Comparison of ENCODE assay signal across 1 cellular context in the genomic region with DNA sequence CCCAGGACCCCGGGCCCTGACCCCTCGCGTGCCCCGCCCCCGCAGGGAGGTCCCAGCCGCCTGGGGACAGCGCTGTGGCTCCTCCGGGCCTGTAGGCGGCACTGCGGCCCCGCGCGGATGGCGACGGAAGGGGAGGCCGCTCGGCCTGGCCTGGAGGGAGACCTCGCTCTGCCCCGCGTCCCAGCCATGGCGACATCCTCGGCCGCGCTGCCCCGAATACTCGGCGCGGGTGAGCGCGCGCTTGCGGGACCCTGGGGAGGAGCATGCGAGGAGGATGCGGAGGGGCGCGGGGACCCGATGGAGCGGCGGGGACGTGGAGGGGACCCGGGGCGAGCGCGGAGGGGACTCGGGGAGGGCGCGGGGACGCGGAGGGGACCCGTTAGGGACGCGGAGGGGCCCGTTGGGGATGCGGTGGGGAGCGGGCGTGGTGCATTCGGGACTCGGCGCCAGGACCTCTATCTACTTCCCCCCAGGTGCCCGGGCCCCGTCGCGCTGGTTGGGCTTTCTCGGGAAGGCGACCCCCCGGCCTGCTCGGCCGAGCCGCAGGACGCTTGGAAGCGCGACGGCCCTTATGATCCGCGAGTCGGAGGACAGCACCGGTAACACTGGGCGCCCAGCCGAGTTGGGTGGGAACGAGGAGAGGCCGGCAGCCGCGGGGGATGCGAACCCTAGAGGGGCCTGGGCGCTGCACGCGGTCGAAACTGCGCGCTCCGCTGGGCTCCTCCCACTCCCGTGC.
A peak's percentile ranks its signal among the peaks of the same experiment; 100 is the strongest.
TF ChIP-seq lines count a peak whose summit lies in the region.

MRPS2 (plus strand) TSS at position 158 of the 736 bp plus-strand sequence; CDS start at position 187, 29 bp downstream.

TF ChIP-seq in HepG2, 621 proteins besides CTCF, POLR2A, EP300 and RAD21 (continued from another document and continues in another):
- TF ChIP-seq ZUFSP (CRISPR knock-in tag; IDR thresholded peaks at IDR 0.05; ENCODE audit: borderline replicate concordance) (no peak), PAF1 (CRISPR knock-in tag; IDR thresholded peaks at IDR 0.05) (no peak), ZNF770 (CRISPR knock-in tag; IDR thresholded peaks at IDR 0.05) (peak; percentile 86), ZFP36L2 (CRISPR knock-in tag; IDR thresholded peaks at IDR 0.05) (0 out of 2 replicates have a peak, but pooled peaks have one; percentile 45), NFATC3 (CRISPR knock-in tag; IDR thresholded peaks at IDR 0.05) (no peak), ZNF883 (CRISPR knock-in tag; IDR thresholded peaks at IDR 0.05; ENCODE audit: not compliant biosample characterization) (peak; percentile 73), ZNF232 (CRISPR knock-in tag; IDR thresholded peaks at IDR 0.05; ENCODE audit: borderline replicate concordance) (peak; percentile 71; the same call in 1 of the 2 replicates), ZNF30 (CRISPR knock-in tag; IDR thresholded peaks at IDR 0.05) (no peak), ETV5 (CRISPR knock-in tag; IDR thresholded peaks at IDR 0.05; ENCODE audit: borderline replicate concordance) (peak; percentile 75), MEIS2 (CRISPR knock-in tag; IDR thresholded peaks at IDR 0.05) (peak; percentile 84), ZNF761 (CRISPR knock-in tag; conservative IDR thresholded peaks at IDR 0.05) (peak; percentile 37; the same call in 1 of the 2 replicates), SNRNP70 (IDR thresholded peaks at IDR 0.05; ENCODE audit: low read depth, low read length) (no peak), MXD1 (CRISPR knock-in tag; IDR thresholded peaks at IDR 0.05) (peak; percentile 84), GATA4 (IDR thresholded peaks at IDR 0.05; ENCODE audit: borderline replicate concordance, low read depth) (no peak), ZNF101 (CRISPR knock-in tag; IDR thresholded peaks at IDR 0.05; ENCODE audit: borderline replicate concordance, low read depth) (0 out of 2 replicates have a peak, but pooled peaks have one; percentile 48), HIVEP1 (CRISPR knock-in tag; IDR thresholded peaks at IDR 0.05) (no peak; the same call in 1 of the 2 replicates), BRD4 (CRISPR knock-in tag; IDR thresholded peaks at IDR 0.05) (peak; percentile 69), ZFP41 (CRISPR knock-in tag; IDR thresholded peaks at IDR 0.05; ENCODE audit: borderline replicate concordance) (no peak), ZNF142 (CRISPR knock-in tag; IDR thresholded peaks at IDR 0.05) (peak; percentile 72; the same call in 1 of the 2 replicates), RERE (CRISPR knock-in tag; IDR thresholded peaks at IDR 0.05; ENCODE audit: low read depth) (0 out of 2 replicates have a peak, but pooled peaks have one; percentile 40), PAX8 (CRISPR knock-in tag; IDR thresholded peaks at IDR 0.05; ENCODE audit: borderline replicate concordance) (no peak), KDM1A (CRISPR knock-in tag; IDR thresholded peaks at IDR 0.05) (no peak), NFE2L1 (CRISPR knock-in tag; IDR thresholded peaks at IDR 0.05; ENCODE audit: borderline replicate concordance) (no peak), E2F1 (CRISPR knock-in tag; IDR thresholded peaks at IDR 0.05) (peak; percentile 18; the same call in 1 of the 2 replicates), RELA (CRISPR knock-in tag; IDR thresholded peaks at IDR 0.05) (no peak)
- TF ChIP-seq, protein P1, sequence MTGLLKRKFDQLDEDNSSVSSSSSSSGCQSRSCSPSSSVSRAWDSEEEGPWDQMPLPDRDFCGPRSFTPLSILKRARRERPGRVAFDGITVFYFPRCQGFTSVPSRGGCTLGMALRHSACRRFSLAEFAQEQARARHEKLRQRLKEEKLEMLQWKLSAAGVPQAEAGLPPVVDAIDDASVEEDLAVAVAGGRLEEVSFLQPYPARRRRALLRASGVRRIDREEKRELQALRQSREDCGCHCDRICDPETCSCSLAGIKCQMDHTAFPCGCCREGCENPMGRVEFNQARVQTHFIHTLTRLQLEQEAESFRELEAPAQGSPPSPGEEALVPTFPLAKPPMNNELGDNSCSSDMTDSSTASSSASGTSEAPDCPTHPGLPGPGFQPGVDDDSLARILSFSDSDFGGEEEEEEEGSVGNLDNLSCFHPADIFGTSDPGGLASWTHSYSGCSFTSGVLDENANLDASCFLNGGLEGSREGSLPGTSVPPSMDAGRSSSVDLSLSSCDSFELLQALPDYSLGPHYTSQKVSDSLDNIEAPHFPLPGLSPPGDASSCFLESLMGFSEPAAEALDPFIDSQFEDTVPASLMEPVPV (CRISPR knock-in tag; IDR thresholded peaks at IDR 0.05) = peak; percentile 91; the same call in 1 of the 2 replicates
- TF ChIP-seq, protein P2, sequence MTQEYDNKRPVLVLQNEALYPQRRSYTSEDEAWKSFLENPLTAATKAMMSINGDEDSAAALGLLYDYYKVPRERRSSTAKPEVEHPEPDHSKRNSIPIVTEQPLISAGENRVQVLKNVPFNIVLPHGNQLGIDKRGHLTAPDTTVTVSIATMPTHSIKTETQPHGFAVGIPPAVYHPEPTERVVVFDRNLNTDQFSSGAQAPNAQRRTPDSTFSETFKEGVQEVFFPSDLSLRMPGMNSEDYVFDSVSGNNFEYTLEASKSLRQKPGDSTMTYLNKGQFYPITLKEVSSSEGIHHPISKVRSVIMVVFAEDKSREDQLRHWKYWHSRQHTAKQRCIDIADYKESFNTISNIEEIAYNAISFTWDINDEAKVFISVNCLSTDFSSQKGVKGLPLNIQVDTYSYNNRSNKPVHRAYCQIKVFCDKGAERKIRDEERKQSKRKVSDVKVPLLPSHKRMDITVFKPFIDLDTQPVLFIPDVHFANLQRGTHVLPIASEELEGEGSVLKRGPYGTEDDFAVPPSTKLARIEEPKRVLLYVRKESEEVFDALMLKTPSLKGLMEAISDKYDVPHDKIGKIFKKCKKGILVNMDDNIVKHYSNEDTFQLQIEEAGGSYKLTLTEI (CRISPR knock-in tag; conservative IDR thresholded peaks at IDR 0.05) = no peak
- TF ChIP-seq, protein P3, sequence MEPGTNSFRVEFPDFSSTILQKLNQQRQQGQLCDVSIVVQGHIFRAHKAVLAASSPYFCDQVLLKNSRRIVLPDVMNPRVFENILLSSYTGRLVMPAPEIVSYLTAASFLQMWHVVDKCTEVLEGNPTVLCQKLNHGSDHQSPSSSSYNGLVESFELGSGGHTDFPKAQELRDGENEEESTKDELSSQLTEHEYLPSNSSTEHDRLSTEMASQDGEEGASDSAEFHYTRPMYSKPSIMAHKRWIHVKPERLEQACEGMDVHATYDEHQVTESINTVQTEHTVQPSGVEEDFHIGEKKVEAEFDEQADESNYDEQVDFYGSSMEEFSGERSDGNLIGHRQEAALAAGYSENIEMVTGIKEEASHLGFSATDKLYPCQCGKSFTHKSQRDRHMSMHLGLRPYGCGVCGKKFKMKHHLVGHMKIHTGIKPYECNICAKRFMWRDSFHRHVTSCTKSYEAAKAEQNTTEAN (CRISPR knock-in tag; conservative IDR thresholded peaks at IDR 0.05) = 0 out of 2 replicates have a peak, but pooled peaks have one; percentile 36
